Comparison of ENCODE assay signal across 10 cellular contexts in genomic region chr6:136225496-136225895, GRCh38. TPM values are rescaled to one million over a fixed set of nuclear protein-coding genes. Genes with fewer than 3 reads are reported as not detected.
A peak's percentile ranks its signal among the peaks of the same experiment; 100 is the strongest.
DNase-seq lines count a peak whose midpoint lies in the region; ATAC-seq and TF ChIP-seq lines count a peak whose summit lies in the region.
"Had no signal": no experiment of that assay in that cellular context is flagged by ENCODE, and none has a peak within 500 bp of the region (broad histone marks: within the 10 kb centered on the region; RNA-seq: fewer than 3 reads in every experiment).

No MANE protein-coding gene starts in this region.

- ATAC-seq in HG02973 (IDR thresholded peaks at IDR 0.05; ENCODE audit: unreplicated experiment), result no peak

- H3K27ac ChIP-seq in substantia nigra (ENCODE audit: low read depth, low read length, poor library complexity, severe bottlenecking), result no peak overlapping the region
- H3K27ac ChIP-seq: BLaER1, esophagus squamous epithelium had no signal

- peak; percentile 64 for DNase-seq in activated CD8-positive, alpha-beta memory T cell treated with anti-CD3 and anti-CD28 coated beads for 24 hours
- no peak for DNase-seq in activated CD8-positive, alpha-beta memory T cell treated with anti-CD3 and anti-CD28 coated beads, Interleukin-2, amount 50 U/mL, for 48 hours
- DNase-seq in RPMI7951 (ENCODE audit: low read depth), result peak; percentile 47
- DNase-seq in epithelial cell of esophagus (ENCODE audit: low read depth), result peak; percentile 39
- peak; percentile 4 to 26 (median 16) for DNase-seq in stimulated activated CD4-positive, alpha-beta T cell treated with anti-CD3 and anti-CD28 coated beads, TNF-alpha, amount 100 ng/mL, for 24 hours (ENCODE audit: low read depth in 3 of 3)
- DNase-seq in substantia nigra (lab: John Stamatoyannopoulos, UW), result no peak
- DNase-seq in globus pallidus (ENCODE audit: low spot score), result no peak
- DNase-seq: esophagus squamous epithelium had no signal

- no peak overlapping the region for H3K4me3 ChIP-seq in epithelial cell of esophagus (ENCODE audit: low read length)
- H3K4me3 ChIP-seq: BLaER1 had no signal

- no peak for TF ChIP-seq CTCF in epithelial cell of esophagus (IDR thresholded peaks at IDR 0.05; ENCODE audit: insufficient read depth, low read depth, low read length, missing control alignments)

RNA-seq across cellular contexts. Expression of gene MTFR2, which starts 24.6 kb away (rescaled TPM):
- total RNA-seq in RPMI7951 (2014; rRNA removed; shearing (Covaris generic)), result 7.8 and 17.1 TPM in 2 replicates

Comparison
In these comparisons a context has a peak if more than half of its experiments do, and no peak if none do; other contexts are left out.
1. DNase-seq: peak in activated CD8-positive, alpha-beta memory T cell treated with anti-CD3 and anti-CD28 coated beads for 24 hours (single experiment), RPMI7951 (single experiment), epithelial cell of esophagus (single experiment) and stimulated activated CD4-positive, alpha-beta T cell treated with anti-CD3 and anti-CD28 coated beads, TNF-alpha, amount 100 ng/mL, for 24 hours (3 of 3); none in activated CD8-positive, alpha-beta memory T cell treated with anti-CD3 and anti-CD28 coated beads, Interleukin-2, amount 50 U/mL, for 48 hours (single experiment), substantia nigra (0 of 49) and globus pallidus (single experiment).